In genomic region chr10:3785251-3785848, GRCh38 we compare ENCODE assay signal across 1 cellular context.
TF ChIP-seq lines count a peak whose summit lies in the region.

No MANE protein-coding gene starts in this region.

TF ChIP-seq in K562, 482 proteins besides CTCF, POLR2A, EP300 and RAD21 (continued from another document and continues in another):
- 0 out of 2 replicates have a peak, but pooled peaks have one; percentile 30 for TF ChIP-seq STAG1 (CRISPR knock-in tag; IDR thresholded peaks at IDR 0.05; ENCODE audit: borderline replicate concordance)
- TF ChIP-seq ZNF583 (CRISPR knock-in tag; IDR thresholded peaks at IDR 0.05) = peak; percentile 45; the same call in 1 of the 2 replicates
- TF ChIP-seq MAFF (IDR thresholded peaks at IDR 0.05; ENCODE audit: low read length) = no peak
- TF ChIP-seq CXXC5 (CRISPR knock-in tag; IDR thresholded peaks at IDR 0.05) = peak; percentile 89
- TF ChIP-seq EP400 (IDR thresholded peaks at IDR 0.05) = peak; percentile 75; the same call in 1 of the 2 replicates
- TF ChIP-seq SAFB2 (IDR thresholded peaks at IDR 0.05; ENCODE audit: borderline replicate concordance, low read depth, low read length, severe bottlenecking) = no peak
- TF ChIP-seq TBL1XR1 (IDR thresholded peaks at IDR 0.05; ENCODE audit: low read length in 2 of 2) = no peak
- TF ChIP-seq HMG20B (CRISPR knock-in tag; IDR thresholded peaks at IDR 0.05) = no peak
- TF ChIP-seq SMARCC2 (IDR thresholded peaks at IDR 0.05; ENCODE audit: low read depth) = no peak
- peak; percentile 98 for TF ChIP-seq NEUROD1 (IDR thresholded peaks at IDR 0.05; ENCODE audit: borderline replicate concordance, low read depth, low read length, partially characterized antibody)
- no peak for TF ChIP-seq CBX5 (IDR thresholded peaks at IDR 0.05; ENCODE audit: borderline replicate concordance, low read depth)
- no peak for TF ChIP-seq HNRNPK (IDR thresholded peaks at IDR 0.05; ENCODE audit: low read depth, low read length, poor library complexity, severe bottlenecking)
- peak; percentile 63 for TF ChIP-seq HNRNPLL (IDR thresholded peaks at IDR 0.05; ENCODE audit: low read depth, low read length, poor library complexity, severe bottlenecking)
- peak; percentile 80 for TF ChIP-seq PCBP1 (IDR thresholded peaks at IDR 0.05; ENCODE audit: low read depth, low read length, poor library complexity, severe bottlenecking)
- peak in 1 of 2 experiments; percentile 65 for TF ChIP-seq E2F6 (IDR thresholded peaks at IDR 0.05; ENCODE audit: borderline replicate concordance in 1 of 2, extremely low read depth in 1 of 2, insufficient read depth in 1 of 2, insufficient read length in 1 of 2, low read depth in 1 of 2, low read length in 1 of 2, poor library complexity in 1 of 2, severe bottlenecking in 1 of 2)
- peak; percentile 9 for TF ChIP-seq POU5F1 (IDR thresholded peaks at IDR 0.05; ENCODE audit: borderline replicate concordance, low read depth, low read length, partially characterized antibody)
- TF ChIP-seq ATF2 (CRISPR knock-in tag; IDR thresholded peaks at IDR 0.05) = peak; percentile 98
- TF ChIP-seq TSC22D4 (tag; IDR thresholded peaks at IDR 0.05) = no peak
- peak; percentile 76 for TF ChIP-seq PML (IDR thresholded peaks at IDR 0.05; ENCODE audit: low read length)
- peak; percentile 29 for TF ChIP-seq SP2 (IDR thresholded peaks at IDR 0.05; ENCODE audit: extremely low read depth, low read depth, low read length, poor library complexity, severe bottlenecking)
- TF ChIP-seq ZBTB11 (CRISPR knock-in tag; IDR thresholded peaks at IDR 0.05) = peak in 1 of 3 experiments; percentile 44; a peak in 1 of 6 replicates
- TF ChIP-seq ZBTB17 (CRISPR knock-in tag; IDR thresholded peaks at IDR 0.05) = 0 out of 2 replicates have a peak, but pooled peaks have one; percentile 33
- no peak for TF ChIP-seq E2F3 (CRISPR knock-in tag; IDR thresholded peaks at IDR 0.05)
- TF ChIP-seq HOMEZ (CRISPR knock-in tag; IDR thresholded peaks at IDR 0.05) = 0 out of 2 replicates have a peak, but pooled peaks have one; percentile 63
- TF ChIP-seq, protein P1, sequence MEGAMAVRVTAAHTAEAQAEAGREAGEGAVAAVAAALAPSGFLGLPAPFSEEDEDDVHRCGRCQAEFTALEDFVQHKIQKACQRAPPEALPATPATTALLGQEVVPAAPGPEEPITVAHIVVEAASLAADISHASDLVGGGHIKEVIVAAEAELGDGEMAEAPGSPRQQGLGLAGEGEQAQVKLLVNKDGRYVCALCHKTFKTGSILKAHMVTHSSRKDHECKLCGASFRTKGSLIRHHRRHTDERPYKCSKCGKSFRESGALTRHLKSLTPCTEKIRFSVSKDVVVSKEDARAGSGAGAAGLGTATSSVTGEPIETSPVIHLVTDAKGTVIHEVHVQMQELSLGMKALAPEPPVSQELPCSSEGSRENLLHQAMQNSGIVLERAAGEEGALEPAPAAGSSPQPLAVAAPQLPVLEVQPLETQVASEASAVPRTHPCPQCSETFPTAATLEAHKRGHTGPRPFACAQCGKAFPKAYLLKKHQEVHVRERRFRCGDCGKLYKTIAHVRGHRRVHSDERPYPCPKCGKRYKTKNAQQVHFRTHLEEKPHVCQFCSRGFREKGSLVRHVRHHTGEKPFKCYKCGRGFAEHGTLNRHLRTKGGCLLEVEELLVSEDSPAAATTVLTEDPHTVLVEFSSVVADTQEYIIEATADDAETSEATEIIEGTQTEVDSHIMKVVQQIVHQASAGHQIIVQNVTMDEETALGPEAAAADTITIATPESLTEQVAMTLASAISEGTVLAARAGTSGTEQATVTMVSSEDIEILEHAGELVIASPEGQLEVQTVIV (CRISPR knock-in tag; IDR thresholded peaks at IDR 0.05; ENCODE audit: borderline replicate concordance) = no peak
- TF ChIP-seq TEAD2 (tag; IDR thresholded peaks at IDR 0.05) = no peak
- TF ChIP-seq SMC3 (conservative IDR thresholded peaks at IDR 0.05; ENCODE audit: insufficient read depth, low read depth, low read length) = no peak
- no peak for TF ChIP-seq CC2D1A (IDR thresholded peaks at IDR 0.05)
- no peak for TF ChIP-seq FOXJ2 (tag; IDR thresholded peaks at IDR 0.05)
- peak; percentile 23; the same call in 1 of the 2 replicates for TF ChIP-seq ZBTB7A (IDR thresholded peaks at IDR 0.05; ENCODE audit: borderline replicate concordance, control insufficient read depth, low read depth, low read length)
- TF ChIP-seq GTF2E2 (tag; IDR thresholded peaks at IDR 0.05) = peak; percentile 99
- TF ChIP-seq MAZ (CRISPR knock-in tag; conservative IDR thresholded peaks at IDR 0.05 in 1 of 2, IDR thresholded peaks at IDR 0.05 in 1 of 2) = peak in 1 of 2 experiments; percentile 72; a peak in 1 of 4 replicates
- no peak for TF ChIP-seq GATA2 (CRISPR knock-in tag; IDR thresholded peaks at IDR 0.05)
- peak; percentile 3; the same call in 1 of the 2 replicates for TF ChIP-seq NFIC (IDR thresholded peaks at IDR 0.05)
- peak; percentile 91 for TF ChIP-seq KDM5B (IDR thresholded peaks at IDR 0.05; ENCODE audit: insufficient replicate concordance, low read depth, low read length)
- peak; percentile 98 for TF ChIP-seq SREBF1 (IDR thresholded peaks at IDR 0.05; ENCODE audit: borderline replicate concordance, low read depth, low read length)
- TF ChIP-seq IRF2 (CRISPR knock-in tag; IDR thresholded peaks at IDR 0.05) = no peak
- peak; percentile 74 for TF ChIP-seq RAD51 (IDR thresholded peaks at IDR 0.05; ENCODE audit: borderline replicate concordance, low read depth)
- peak; percentile 92; the same call in 1 of the 2 replicates for TF ChIP-seq TARDBP (IDR thresholded peaks at IDR 0.05)
- peak; percentile 82 for TF ChIP-seq FOXM1 (IDR thresholded peaks at IDR 0.05; ENCODE audit: low read depth)
- no peak for TF ChIP-seq FOXM1 (CRISPR knock-in tag; IDR thresholded peaks at IDR 0.05; ENCODE audit: low read depth)
- no peak for TF ChIP-seq SMARCA4 (IDR thresholded peaks at IDR 0.05)
- TF ChIP-seq, protein P2, sequence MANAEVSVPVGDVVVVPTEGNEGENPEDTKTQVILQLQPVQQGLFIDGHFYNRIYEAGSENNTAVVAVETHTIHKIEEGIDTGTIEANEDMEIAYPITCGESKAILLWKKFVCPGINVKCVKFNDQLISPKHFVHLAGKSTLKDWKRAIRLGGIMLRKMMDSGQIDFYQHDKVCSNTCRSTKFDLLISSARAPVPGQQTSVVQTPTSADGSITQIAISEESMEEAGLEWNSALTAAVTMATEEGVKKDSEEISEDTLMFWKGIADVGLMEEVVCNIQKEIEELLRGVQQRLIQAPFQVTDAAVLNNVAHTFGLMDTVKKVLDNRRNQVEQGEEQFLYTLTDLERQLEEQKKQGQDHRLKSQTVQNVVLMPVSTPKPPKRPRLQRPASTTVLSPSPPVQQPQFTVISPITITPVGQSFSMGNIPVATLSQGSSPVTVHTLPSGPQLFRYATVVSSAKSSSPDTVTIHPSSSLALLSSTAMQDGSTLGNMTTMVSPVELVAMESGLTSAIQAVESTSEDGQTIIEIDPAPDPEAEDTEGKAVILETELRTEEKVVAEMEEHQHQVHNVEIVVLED (CRISPR knock-in tag; IDR thresholded peaks at IDR 0.05) = no peak
- no peak for TF ChIP-seq MAFG (tag; conservative IDR thresholded peaks at IDR 0.05)
- no peak for TF ChIP-seq MXD1 (CRISPR knock-in tag; IDR thresholded peaks at IDR 0.05; ENCODE audit: borderline replicate concordance, poor library complexity, severe bottlenecking)
- TF ChIP-seq ZNF830 (CRISPR knock-in tag; IDR thresholded peaks at IDR 0.05) = 0 out of 2 replicates have a peak, but pooled peaks have one; percentile 12
- TF ChIP-seq SNRNP70 (optimal IDR thresholded peaks at IDR 0.05; ENCODE audit: low read depth, low read length) = no peak
- TF ChIP-seq ERF (CRISPR knock-in tag; IDR thresholded peaks at IDR 0.05) = 0 out of 2 replicates have a peak, but pooled peaks have one; percentile 53
- TF ChIP-seq PHB2 (IDR thresholded peaks at IDR 0.05; ENCODE audit: low read depth) = no peak
- TF ChIP-seq LEF1 (IDR thresholded peaks at IDR 0.05) = no peak; the same call in 1 of the 2 replicates
- TF ChIP-seq, protein P3, sequence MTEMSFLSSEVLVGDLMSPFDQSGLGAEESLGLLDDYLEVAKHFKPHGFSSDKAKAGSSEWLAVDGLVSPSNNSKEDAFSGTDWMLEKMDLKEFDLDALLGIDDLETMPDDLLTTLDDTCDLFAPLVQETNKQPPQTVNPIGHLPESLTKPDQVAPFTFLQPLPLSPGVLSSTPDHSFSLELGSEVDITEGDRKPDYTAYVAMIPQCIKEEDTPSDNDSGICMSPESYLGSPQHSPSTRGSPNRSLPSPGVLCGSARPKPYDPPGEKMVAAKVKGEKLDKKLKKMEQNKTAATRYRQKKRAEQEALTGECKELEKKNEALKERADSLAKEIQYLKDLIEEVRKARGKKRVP (CRISPR knock-in tag; IDR thresholded peaks at IDR 0.05) = 0 out of 2 replicates have a peak, but pooled peaks have one; percentile 5
- peak; percentile 97 for TF ChIP-seq POLR2AphosphoS5 (IDR thresholded peaks at IDR 0.05; ENCODE audit: control insufficient read depth, insufficient read depth, low read depth, low read length)
- no peak for TF ChIP-seq ZNF354B (CRISPR knock-in tag; IDR thresholded peaks at IDR 0.05)
- TF ChIP-seq TGIF2 (CRISPR knock-in tag; IDR thresholded peaks at IDR 0.05) = peak; percentile 88
- no peak for TF ChIP-seq TAF7 (tag; IDR thresholded peaks at IDR 0.05)
- TF ChIP-seq SMAD4 (CRISPR knock-in tag; conservative IDR thresholded peaks at IDR 0.05) = peak; percentile 75
- TF ChIP-seq UBTF (IDR thresholded peaks at IDR 0.05; ENCODE audit: borderline replicate concordance in 1 of 2, low read depth in 2 of 2, low read length in 2 of 2) = peak in 1 of 2 experiments; percentile 42; a peak in 2 of 4 replicates
- no peak for TF ChIP-seq BACH1 (tag; IDR thresholded peaks at IDR 0.05)
